8 cellular contexts compared by ENCODE assay signal in the genomic region with DNA sequence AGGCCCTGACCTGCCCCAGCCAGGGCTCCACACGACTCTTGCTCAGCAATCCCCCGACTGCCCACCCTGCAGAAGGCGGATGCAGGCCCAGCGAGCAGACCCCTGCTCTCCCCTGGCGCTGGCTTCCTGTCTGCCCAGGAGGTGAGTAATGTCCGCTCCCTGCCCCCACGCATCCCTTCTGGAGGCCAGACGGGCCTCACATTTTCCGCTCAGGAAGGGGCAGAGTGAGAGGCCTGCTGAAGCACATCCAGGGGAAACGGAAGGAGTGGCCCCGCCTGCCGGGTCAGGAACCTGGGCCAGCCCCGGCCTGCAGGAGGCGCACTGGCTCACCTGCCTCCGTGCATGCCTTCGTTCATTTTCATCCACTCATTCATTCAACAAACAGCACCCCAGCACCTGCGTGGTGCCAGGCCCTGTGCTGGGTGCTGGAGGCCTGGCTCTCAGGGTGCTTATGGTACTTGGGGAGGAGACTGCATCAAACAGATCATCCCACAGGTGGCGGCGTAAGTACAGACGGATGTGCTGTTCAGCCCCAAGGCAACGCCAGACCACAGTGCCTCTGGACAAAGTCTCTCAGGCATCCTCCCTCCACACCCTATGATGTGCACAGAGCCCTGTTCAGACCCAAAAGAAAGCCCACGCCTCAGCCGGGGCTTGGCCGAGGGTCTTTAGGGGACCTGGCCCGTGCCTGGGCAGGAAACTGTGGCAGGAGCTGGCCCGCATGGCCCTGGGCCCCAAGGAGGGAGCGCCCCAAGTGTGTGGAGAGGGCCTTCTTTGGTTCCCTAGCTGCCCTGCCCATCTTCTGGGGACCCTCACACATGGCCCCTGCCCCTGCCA.
A peak's percentile ranks its signal among the peaks of the same experiment; 100 is the strongest.
DNase-seq lines count a peak whose midpoint lies in the region; FAIRE-seq and TF ChIP-seq lines count a peak whose summit lies in the region.

No MANE protein-coding gene starts in this region.

- dilution Hi-C loops in mammary epithelial cell (cut with HindIII; ENCODE audit: low sequenced_read_pairs) = no loop called here

- H3K9ac ChIP-seq in NT2/D1 (ENCODE audit: insufficient read length, low read depth) (peak overlapping the region; percentile 61), mammary epithelial cell (ENCODE audit: insufficient read depth, low read length) (no peak overlapping the region)

- H3K9me3 ChIP-seq in NT2/D1 (ENCODE audit: insufficient read depth, low read length) (no peaks in the 10 kb centered on the region), mammary epithelial cell (replicated peaks; ENCODE audit: insufficient read depth, low read length) (no peaks in the 10 kb centered on the region)

- H4K20me1 ChIP-seq in mammary epithelial cell (ENCODE audit: insufficient read depth, low read length) = no peaks in the 10 kb centered on the region

- CTCF ChIA-PET in mammary epithelial cell (lab: Charles Lee; ENCODE audit: low non-redundant PET) = no interaction called here

- no peak overlapping the region for H3K27ac ChIP-seq in mammary epithelial cell (ENCODE audit: insufficient read depth, low read depth, low read length)

- H3K36me3 ChIP-seq in NT2/D1 (ENCODE audit: insufficient read depth, insufficient read length, low read length) (peaks cover 53% of the 10 kb centered on the region), mammary epithelial cell (ENCODE audit: insufficient read depth, low read length) (no peaks in the 10 kb centered on the region)

- TF ChIP-seq CTCF in mammary epithelial cell (conservative IDR thresholded peaks at IDR 0.05 in 1 of 2, IDR thresholded peaks at IDR 0.05 in 1 of 2; ENCODE audit: extremely low read depth in 1 of 2, insufficient read depth in 1 of 2, low read depth in 1 of 2, low read length in 2 of 2) (peak; percentile 25 to 37), GM13976 (IDR thresholded peaks at IDR 0.05; ENCODE audit: borderline replicate concordance, control extremely low read depth, extremely low read depth, insufficient read depth, missing control alignments) (no peak)

- 68% methylated on average over 22 of the region's 27 CpGs for WGBS in mammary epithelial cell (ENCODE audit: low coverage, missing lambda C conversion rate)

- no TSS peak for BruUV-seq in mammary epithelial cell (replicated peaks; lab: Mats Ljungman, UMichigan)

- H3K79me2 ChIP-seq in mammary epithelial cell (ENCODE audit: insufficient read depth, low read length) = no peaks in the 10 kb centered on the region

- H3K27me3 ChIP-seq in NT2/D1 (ENCODE audit: insufficient read depth, insufficient read length) (no peaks in the 10 kb centered on the region), mammary epithelial cell (ENCODE audit: insufficient read depth, low read length) (no peaks in the 10 kb centered on the region)

- in situ Hi-C loops in mammary epithelial cell (cut with MboI; ENCODE audit: low sequenced_read_pairs in 2 of 2) (loop anchor here in 1 of 2 donors (25.0 kb wide), 1 partner anchor 258 kb away; the partner anchor contains the start of genes PLAGL2 and POFUT1), GM13976 (cut with MboI; ENCODE audit: low sequenced_read_pairs, unreplicated experiment) (no loop called here)

- DNase-seq in SIG-M5 treated with dmso at 0.1 percent for 504 hours (lab: John Stamatoyannopoulos, UW; ENCODE audit: unreplicated experiment) (peak; percentile 53), SIG-M5 (lab: John Stamatoyannopoulos, UW) (no peak), NT2/D1 (ENCODE audit: low read depth, low spot score) (no peak), mammary epithelial cell (peak; percentile 20), left kidney (ENCODE audit: low read depth, low spot score) (peak; percentile 95), urothelium cell line (ENCODE audit: low spot score) (peak; percentile 81), putamen (ENCODE audit: low spot score) (no peak), GM13976 (ENCODE audit: low spot score) (no peak)

- intact Hi-C loops in mammary epithelial cell (cut with micrococcal nuclease) = no loop called here

- H3K4me1 ChIP-seq in NT2/D1 (ENCODE audit: insufficient read depth, insufficient read length) = peaks cover 36% of the 10 kb centered on the region
- H3K4me1 ChIP-seq in mammary epithelial cell (ENCODE audit: insufficient read depth, low read length) = peaks cover 11% of the 10 kb centered on the region

- no peak overlapping the region for H3K4me2 ChIP-seq in mammary epithelial cell (ENCODE audit: insufficient read depth, low read depth, low read length)

- no peak overlapping the region for H2AFZ ChIP-seq in mammary epithelial cell (ENCODE audit: low read depth, low read length)

- H3K4me3 ChIP-seq in NT2/D1 (ENCODE audit: insufficient read length, low read depth) = no peak overlapping the region
- no peak overlapping the region for H3K4me3 ChIP-seq in mammary epithelial cell (replicated peaks in 1 of 3; ENCODE audit: insufficient read depth in 1 of 3, low read depth in 2 of 3, low read length in 3 of 3)

- peak; percentile 66 for FAIRE-seq in urothelium cell line (lab: Jason Lieb, UNC)

Comparison
In these comparisons a context has a peak if more than half of its experiments do, and no peak if none do; other contexts are left out.
1. DNase-seq: peak in SIG-M5 treated with dmso at 0.1 percent for 504 hours (single experiment), mammary epithelial cell (single experiment), left kidney (single experiment) and urothelium cell line (single experiment); none in SIG-M5 (single experiment), NT2/D1 (single experiment), putamen (single experiment) and GM13976 (single experiment).